In genomic region chr16:87526238-87526947, GRCh38 we compare ENCODE assay signal across 8 cellular contexts.
"Had no signal": no experiment of that assay in that cellular context is flagged by ENCODE, and none has a peak within 500 bp of the region (broad histone marks: within the 10 kb centered on the region; RNA-seq: fewer than 3 reads in every experiment).

No MANE protein-coding gene starts in this region.

- DNase-seq: H9, HCEC 1CT, HFFc6, Kasumi-1, KG1 had no signal

- FAIRE-seq: H1, H54 had no signal

- ATAC-seq: GM23338 had no signal

- H3K4me2 ChIP-seq: GM23338 had no signal

- H2AFZ ChIP-seq: GM23338 had no signal

- H3K4me3 ChIP-seq: GM23338 had no signal
